ENCODE assay signal across 1 cellular context in genomic region chr7:112523871-112524270, GRCh38.
TF ChIP-seq lines count a peak whose summit lies in the region.

No MANE protein-coding gene starts in this region.

TF ChIP-seq in H1, 55 proteins besides CTCF, POLR2A, EP300 and RAD21 (continued from another document):
- no peak for TF ChIP-seq CREB1 (IDR thresholded peaks at IDR 0.05)
- TF ChIP-seq SUZ12 (IDR thresholded peaks at IDR 0.05; ENCODE audit: low read length): no peak
